ENCODE assay signal across 1 cellular context in the genomic region with DNA sequence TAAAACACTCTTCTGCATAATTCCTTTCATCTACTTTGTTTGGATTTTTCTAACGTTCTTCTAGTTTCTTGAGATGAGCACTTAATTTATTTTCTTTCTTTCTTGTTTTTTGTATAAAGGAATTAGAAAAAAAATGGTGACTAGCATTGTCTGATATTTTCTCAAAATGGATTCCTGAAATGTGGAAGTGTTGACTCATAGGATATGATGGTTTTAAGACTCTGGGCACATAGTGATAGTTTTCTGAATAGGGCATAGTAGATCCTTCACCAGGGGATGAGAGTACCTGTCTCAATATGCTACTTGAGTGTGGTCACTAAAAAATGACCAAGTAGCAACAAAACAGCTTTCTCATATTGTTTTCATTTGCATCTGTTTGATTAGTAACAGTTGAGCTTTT.
TF ChIP-seq lines count a peak whose summit lies in the region.

No MANE protein-coding gene starts in this region.

TF ChIP-seq in GM12878, 131 proteins besides CTCF, POLR2A, EP300 and RAD21 (continued from another document):
- TF ChIP-seq, protein P1, sequence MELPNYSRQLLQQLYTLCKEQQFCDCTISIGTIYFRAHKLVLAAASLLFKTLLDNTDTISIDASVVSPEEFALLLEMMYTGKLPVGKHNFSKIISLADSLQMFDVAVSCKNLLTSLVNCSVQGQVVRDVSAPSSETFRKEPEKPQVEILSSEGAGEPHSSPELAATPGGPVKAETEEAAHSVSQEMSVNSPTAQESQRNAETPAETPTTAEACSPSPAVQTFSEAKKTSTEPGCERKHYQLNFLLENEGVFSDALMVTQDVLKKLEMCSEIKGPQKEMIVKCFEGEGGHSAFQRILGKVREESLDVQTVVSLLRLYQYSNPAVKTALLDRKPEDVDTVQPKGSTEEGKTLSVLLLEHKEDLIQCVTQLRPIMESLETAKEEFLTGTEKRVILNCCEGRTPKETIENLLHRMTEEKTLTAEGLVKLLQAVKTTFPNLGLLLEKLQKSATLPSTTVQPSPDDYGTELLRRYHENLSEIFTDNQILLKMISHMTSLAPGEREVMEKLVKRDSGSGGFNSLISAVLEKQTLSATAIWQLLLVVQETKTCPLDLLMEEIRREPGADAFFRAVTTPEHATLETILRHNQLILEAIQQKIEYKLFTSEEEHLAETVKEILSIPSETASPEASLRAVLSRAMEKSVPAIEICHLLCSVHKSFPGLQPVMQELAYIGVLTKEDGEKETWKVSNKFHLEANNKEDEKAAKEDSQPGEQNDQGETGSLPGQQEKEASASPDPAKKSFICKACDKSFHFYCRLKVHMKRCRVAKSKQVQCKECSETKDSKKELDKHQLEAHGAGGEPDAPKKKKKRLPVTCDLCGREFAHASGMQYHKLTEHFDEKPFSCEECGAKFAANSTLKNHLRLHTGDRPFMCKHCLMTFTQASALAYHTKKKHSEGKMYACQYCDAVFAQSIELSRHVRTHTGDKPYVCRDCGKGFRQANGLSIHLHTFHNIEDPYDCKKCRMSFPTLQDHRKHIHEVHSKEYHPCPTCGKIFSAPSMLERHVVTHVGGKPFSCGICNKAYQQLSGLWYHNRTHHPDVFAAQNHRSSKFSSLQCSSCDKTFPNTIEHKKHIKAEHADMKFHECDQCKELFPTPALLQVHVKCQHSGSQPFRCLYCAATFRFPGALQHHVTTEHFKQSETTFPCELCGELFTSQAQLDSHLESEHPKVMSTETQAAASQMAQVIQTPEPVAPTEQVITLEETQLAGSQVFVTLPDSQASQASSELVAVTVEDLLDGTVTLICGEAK (IDR thresholded peaks at IDR 0.05; ENCODE audit: borderline replicate concordance): no peak
- TF ChIP-seq IKZF2 (IDR thresholded peaks at IDR 0.05): no peak
- no peak for TF ChIP-seq CHD4 (IDR thresholded peaks at IDR 0.05)
- TF ChIP-seq, protein P2, sequence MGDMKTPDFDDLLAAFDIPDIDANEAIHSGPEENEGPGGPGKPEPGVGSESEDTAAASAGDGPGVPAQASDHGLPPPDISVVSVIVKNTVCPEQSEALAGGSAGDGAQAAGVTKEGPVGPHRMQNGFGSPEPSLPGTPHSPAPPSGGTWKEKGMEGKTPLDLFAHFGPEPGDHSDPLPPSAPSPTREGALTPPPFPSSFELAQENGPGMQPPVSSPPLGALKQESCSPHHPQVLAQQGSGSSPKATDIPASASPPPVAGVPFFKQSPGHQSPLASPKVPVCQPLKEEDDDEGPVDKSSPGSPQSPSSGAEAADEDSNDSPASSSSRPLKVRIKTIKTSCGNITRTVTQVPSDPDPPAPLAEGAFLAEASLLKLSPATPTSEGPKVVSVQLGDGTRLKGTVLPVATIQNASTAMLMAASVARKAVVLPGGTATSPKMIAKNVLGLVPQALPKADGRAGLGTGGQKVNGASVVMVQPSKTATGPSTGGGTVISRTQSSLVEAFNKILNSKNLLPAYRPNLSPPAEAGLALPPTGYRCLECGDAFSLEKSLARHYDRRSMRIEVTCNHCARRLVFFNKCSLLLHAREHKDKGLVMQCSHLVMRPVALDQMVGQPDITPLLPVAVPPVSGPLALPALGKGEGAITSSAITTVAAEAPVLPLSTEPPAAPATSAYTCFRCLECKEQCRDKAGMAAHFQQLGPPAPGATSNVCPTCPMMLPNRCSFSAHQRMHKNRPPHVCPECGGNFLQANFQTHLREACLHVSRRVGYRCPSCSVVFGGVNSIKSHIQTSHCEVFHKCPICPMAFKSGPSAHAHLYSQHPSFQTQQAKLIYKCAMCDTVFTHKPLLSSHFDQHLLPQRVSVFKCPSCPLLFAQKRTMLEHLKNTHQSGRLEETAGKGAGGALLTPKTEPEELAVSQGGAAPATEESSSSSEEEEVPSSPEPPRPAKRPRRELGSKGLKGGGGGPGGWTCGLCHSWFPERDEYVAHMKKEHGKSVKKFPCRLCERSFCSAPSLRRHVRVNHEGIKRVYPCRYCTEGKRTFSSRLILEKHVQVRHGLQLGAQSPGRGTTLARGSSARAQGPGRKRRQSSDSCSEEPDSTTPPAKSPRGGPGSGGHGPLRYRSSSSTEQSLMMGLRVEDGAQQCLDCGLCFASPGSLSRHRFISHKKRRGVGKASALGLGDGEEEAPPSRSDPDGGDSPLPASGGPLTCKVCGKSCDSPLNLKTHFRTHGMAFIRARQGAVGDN (IDR thresholded peaks at IDR 0.05): no peak
- no peak for TF ChIP-seq IKZF1 (conservative IDR thresholded peaks at IDR 0.05)
